In genomic region chr3:155282416-155283091, GRCh38 we compare ENCODE assay signal across 1 cellular context.
A peak's percentile ranks its signal among the peaks of the same experiment; 100 is the strongest.
TF ChIP-seq lines count a peak whose summit lies in the region.

No MANE protein-coding gene starts in this region.

TF ChIP-seq in K562, 482 proteins besides CTCF, POLR2A, EP300 and RAD21 (continued from another document and continues in another):
- TF ChIP-seq, protein P1, sequence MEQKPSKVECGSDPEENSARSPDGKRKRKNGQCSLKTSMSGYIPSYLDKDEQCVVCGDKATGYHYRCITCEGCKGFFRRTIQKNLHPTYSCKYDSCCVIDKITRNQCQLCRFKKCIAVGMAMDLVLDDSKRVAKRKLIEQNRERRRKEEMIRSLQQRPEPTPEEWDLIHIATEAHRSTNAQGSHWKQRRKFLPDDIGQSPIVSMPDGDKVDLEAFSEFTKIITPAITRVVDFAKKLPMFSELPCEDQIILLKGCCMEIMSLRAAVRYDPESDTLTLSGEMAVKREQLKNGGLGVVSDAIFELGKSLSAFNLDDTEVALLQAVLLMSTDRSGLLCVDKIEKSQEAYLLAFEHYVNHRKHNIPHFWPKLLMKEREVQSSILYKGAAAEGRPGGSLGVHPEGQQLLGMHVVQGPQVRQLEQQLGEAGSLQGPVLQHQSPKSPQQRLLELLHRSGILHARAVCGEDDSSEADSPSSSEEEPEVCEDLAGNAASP (IDR thresholded peaks at IDR 0.05), result no peak
- TF ChIP-seq ZNF143 (CRISPR knock-in tag; IDR thresholded peaks at IDR 0.05), result no peak
- TF ChIP-seq ZNF785 (CRISPR knock-in tag; IDR thresholded peaks at IDR 0.05), result no peak
- TF ChIP-seq CHCHD3 (CRISPR knock-in tag; IDR thresholded peaks at IDR 0.05), result no peak
- TF ChIP-seq, protein P2, sequence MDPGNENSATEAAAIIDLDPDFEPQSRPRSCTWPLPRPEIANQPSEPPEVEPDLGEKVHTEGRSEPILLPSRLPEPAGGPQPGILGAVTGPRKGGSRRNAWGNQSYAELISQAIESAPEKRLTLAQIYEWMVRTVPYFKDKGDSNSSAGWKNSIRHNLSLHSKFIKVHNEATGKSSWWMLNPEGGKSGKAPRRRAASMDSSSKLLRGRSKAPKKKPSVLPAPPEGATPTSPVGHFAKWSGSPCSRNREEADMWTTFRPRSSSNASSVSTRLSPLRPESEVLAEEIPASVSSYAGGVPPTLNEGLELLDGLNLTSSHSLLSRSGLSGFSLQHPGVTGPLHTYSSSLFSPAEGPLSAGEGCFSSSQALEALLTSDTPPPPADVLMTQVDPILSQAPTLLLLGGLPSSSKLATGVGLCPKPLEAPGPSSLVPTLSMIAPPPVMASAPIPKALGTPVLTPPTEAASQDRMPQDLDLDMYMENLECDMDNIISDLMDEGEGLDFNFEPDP (CRISPR knock-in tag; IDR thresholded peaks at IDR 0.05), result no peak
- TF ChIP-seq RBM34 (IDR thresholded peaks at IDR 0.05; ENCODE audit: borderline replicate concordance, insufficient read depth, low read length), result no peak
- TF ChIP-seq, protein P3, sequence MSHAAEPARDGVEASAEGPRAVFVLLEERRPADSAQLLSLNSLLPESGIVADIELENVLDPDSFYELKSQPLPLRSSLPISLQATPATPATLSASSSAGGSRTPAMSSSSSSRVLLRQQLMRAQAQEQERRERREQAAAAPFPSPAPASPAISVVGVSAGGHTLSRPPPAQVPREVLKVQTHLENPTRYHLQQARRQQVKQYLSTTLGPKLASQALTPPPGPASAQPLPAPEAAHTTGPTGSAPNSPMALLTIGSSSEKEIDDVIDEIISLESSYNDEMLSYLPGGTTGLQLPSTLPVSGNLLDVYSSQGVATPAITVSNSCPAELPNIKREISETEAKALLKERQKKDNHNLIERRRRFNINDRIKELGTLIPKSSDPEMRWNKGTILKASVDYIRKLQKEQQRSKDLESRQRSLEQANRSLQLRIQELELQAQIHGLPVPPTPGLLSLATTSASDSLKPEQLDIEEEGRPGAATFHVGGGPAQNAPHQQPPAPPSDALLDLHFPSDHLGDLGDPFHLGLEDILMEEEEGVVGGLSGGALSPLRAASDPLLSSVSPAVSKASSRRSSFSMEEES (CRISPR knock-in tag; IDR thresholded peaks at IDR 0.05), result peak; percentile 80
- TF ChIP-seq PHF21A (IDR thresholded peaks at IDR 0.05; ENCODE audit: borderline replicate concordance, low read depth), result peak; percentile 63; the same call in 1 of the 2 replicates
- TF ChIP-seq ZNF24 (IDR thresholded peaks at IDR 0.05), result no peak
- TF ChIP-seq KLF13 (tag; IDR thresholded peaks at IDR 0.05; ENCODE audit: borderline replicate concordance, low read depth), result no peak
- TF ChIP-seq TCFL5 (CRISPR knock-in tag; conservative IDR thresholded peaks at IDR 0.05), result no peak
- TF ChIP-seq AFF1 (IDR thresholded peaks at IDR 0.05; ENCODE audit: low read depth in 1 of 2, partially characterized antibody in 2 of 2), result peak; percentile 27 to 78
- TF ChIP-seq CTBP1 (IDR thresholded peaks at IDR 0.05; ENCODE audit: borderline replicate concordance), result peak; percentile 53; the same call in 1 of the 2 replicates
- no peak for TF ChIP-seq ZNF696 (CRISPR knock-in tag; conservative IDR thresholded peaks at IDR 0.05)
- no peak for TF ChIP-seq EWSR1 (IDR thresholded peaks at IDR 0.05; ENCODE audit: borderline replicate concordance, low read depth, partially characterized antibody)
- no peak for TF ChIP-seq GTF2A2 (tag; IDR thresholded peaks at IDR 0.05)
- peak; percentile 52; the same call in 1 of the 2 replicates for TF ChIP-seq NR2C1 (IDR thresholded peaks at IDR 0.05)
- TF ChIP-seq NR2C1 (tag; IDR thresholded peaks at IDR 0.05), result no peak
- TF ChIP-seq HINFP (tag; conservative IDR thresholded peaks at IDR 0.05; ENCODE audit: low read depth), result no peak
- TF ChIP-seq, protein P4, sequence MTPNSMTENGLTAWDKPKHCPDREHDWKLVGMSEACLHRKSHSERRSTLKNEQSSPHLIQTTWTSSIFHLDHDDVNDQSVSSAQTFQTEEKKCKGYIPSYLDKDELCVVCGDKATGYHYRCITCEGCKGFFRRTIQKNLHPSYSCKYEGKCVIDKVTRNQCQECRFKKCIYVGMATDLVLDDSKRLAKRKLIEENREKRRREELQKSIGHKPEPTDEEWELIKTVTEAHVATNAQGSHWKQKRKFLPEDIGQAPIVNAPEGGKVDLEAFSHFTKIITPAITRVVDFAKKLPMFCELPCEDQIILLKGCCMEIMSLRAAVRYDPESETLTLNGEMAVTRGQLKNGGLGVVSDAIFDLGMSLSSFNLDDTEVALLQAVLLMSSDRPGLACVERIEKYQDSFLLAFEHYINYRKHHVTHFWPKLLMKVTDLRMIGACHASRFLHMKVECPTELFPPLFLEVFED (CRISPR knock-in tag; conservative IDR thresholded peaks at IDR 0.05), result no peak
- TF ChIP-seq, protein P5, sequence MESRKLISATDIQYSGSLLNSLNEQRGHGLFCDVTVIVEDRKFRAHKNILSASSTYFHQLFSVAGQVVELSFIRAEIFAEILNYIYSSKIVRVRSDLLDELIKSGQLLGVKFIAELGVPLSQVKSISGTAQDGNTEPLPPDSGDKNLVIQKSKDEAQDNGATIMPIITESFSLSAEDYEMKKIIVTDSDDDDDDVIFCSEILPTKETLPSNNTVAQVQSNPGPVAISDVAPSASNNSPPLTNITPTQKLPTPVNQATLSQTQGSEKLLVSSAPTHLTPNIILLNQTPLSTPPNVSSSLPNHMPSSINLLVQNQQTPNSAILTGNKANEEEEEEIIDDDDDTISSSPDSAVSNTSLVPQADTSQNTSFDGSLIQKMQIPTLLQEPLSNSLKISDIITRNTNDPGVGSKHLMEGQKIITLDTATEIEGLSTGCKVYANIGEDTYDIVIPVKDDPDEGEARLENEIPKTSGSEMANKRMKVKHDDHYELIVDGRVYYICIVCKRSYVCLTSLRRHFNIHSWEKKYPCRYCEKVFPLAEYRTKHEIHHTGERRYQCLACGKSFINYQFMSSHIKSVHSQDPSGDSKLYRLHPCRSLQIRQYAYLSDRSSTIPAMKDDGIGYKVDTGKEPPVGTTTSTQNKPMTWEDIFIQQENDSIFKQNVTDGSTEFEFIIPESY (CRISPR knock-in tag; IDR thresholded peaks at IDR 0.05), result peak; percentile 30; the same call in 1 of the 2 replicates
- TF ChIP-seq KLF10 (CRISPR knock-in tag; IDR thresholded peaks at IDR 0.05), result no peak
- TF ChIP-seq TSC22D4 (tag; IDR thresholded peaks at IDR 0.05), result no peak
- TF ChIP-seq, protein P6, sequence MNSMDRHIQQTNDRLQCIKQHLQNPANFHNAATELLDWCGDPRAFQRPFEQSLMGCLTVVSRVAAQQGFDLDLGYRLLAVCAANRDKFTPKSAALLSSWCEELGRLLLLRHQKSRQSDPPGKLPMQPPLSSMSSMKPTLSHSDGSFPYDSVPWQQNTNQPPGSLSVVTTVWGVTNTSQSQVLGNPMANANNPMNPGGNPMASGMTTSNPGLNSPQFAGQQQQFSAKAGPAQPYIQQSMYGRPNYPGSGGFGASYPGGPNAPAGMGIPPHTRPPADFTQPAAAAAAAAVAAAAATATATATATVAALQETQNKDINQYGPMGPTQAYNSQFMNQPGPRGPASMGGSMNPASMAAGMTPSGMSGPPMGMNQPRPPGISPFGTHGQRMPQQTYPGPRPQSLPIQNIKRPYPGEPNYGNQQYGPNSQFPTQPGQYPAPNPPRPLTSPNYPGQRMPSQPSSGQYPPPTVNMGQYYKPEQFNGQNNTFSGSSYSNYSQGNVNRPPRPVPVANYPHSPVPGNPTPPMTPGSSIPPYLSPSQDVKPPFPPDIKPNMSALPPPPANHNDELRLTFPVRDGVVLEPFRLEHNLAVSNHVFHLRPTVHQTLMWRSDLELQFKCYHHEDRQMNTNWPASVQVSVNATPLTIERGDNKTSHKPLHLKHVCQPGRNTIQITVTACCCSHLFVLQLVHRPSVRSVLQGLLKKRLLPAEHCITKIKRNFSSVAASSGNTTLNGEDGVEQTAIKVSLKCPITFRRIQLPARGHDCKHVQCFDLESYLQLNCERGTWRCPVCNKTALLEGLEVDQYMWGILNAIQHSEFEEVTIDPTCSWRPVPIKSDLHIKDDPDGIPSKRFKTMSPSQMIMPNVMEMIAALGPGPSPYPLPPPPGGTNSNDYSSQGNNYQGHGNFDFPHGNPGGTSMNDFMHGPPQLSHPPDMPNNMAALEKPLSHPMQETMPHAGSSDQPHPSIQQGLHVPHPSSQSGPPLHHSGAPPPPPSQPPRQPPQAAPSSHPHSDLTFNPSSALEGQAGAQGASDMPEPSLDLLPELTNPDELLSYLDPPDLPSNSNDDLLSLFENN (IDR thresholded peaks at IDR 0.05; ENCODE audit: low read depth in 2 of 2, low read length in 2 of 2), result peak in 1 of 2 experiments; percentile 44; a peak in 1 of 4 replicates
- peak in 1 of 2 experiments; percentile 53; a peak in 1 of 4 replicates for TF ChIP-seq NONO (IDR thresholded peaks at IDR 0.05; ENCODE audit: low read depth in 2 of 2, low read length in 1 of 2)
- no peak for TF ChIP-seq ZBTB1 (CRISPR knock-in tag; IDR thresholded peaks at IDR 0.05; ENCODE audit: borderline replicate concordance, low read depth)
- TF ChIP-seq GATA2 (CRISPR knock-in tag; IDR thresholded peaks at IDR 0.05), result peak; percentile 84
- TF ChIP-seq TCF7 (IDR thresholded peaks at IDR 0.05; ENCODE audit: borderline replicate concordance), result no peak
- TF ChIP-seq POLR2AphosphoS5 (IDR thresholded peaks at IDR 0.05; ENCODE audit: control insufficient read depth, insufficient read depth, low read depth, low read length), result peak; percentile 85
- peak; percentile 40; the same call in 1 of the 2 replicates for TF ChIP-seq ZNF384 (IDR thresholded peaks at IDR 0.05; ENCODE audit: low read depth, low read length)
- no peak for TF ChIP-seq NR2C2 (CRISPR knock-in tag; IDR thresholded peaks at IDR 0.05)
- no peak for TF ChIP-seq NR2C2 (tag; IDR thresholded peaks at IDR 0.05)
- no peak for TF ChIP-seq PRDM10 (IDR thresholded peaks at IDR 0.05; ENCODE audit: partially characterized antibody)
- TF ChIP-seq MAX (CRISPR knock-in tag; IDR thresholded peaks at IDR 0.05), result no peak; the same call in 1 of the 2 replicates
- no peak for TF ChIP-seq ZZZ3 (IDR thresholded peaks at IDR 0.05)
- peak; percentile 88 for TF ChIP-seq SMARCE1 (IDR thresholded peaks at IDR 0.05)
- TF ChIP-seq, protein P7, sequence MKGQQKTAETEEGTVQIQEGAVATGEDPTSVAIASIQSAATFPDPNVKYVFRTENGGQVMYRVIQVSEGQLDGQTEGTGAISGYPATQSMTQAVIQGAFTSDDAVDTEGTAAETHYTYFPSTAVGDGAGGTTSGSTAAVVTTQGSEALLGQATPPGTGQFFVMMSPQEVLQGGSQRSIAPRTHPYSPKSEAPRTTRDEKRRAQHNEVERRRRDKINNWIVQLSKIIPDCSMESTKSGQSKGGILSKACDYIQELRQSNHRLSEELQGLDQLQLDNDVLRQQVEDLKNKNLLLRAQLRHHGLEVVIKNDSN (CRISPR knock-in tag; IDR thresholded peaks at IDR 0.05), result peak; percentile 56; the same call in 1 of the 2 replicates
- TF ChIP-seq SNIP1 (IDR thresholded peaks at IDR 0.05; ENCODE audit: low read depth), result no peak
